ENCODE assay signal across 9 cellular contexts in genomic region chr19:9914315-9915207, GRCh38. TPM values are rescaled to one million over a fixed set of nuclear protein-coding genes. Genes with fewer than 3 reads are reported as not detected.
A peak's percentile ranks its signal among the peaks of the same experiment; 100 is the strongest.
DNase-seq lines count a peak whose midpoint lies in the region; ATAC-seq and TF ChIP-seq lines count a peak whose summit lies in the region.
"Had no signal": no experiment of that assay in that cellular context is flagged by ENCODE, and none has a peak within 500 bp of the region (broad histone marks: within the 10 kb centered on the region; RNA-seq: fewer than 3 reads in every experiment).

No MANE protein-coding gene starts in this region.

- no peak for ATAC-seq in HG03025 (IDR thresholded peaks at IDR 0.05; ENCODE audit: low FRiP score, unreplicated experiment)

- 0 out of 2 replicates have a peak overlapping the region, but pooled peaks have one; percentile 48 for H3K27ac ChIP-seq in HUES6 (ENCODE audit: low read depth, low read length)
- H3K27ac ChIP-seq in subcutaneous abdominal adipose tissue (ENCODE audit: low read depth, low read length): peak overlapping the region; percentile 6
- H3K27ac ChIP-seq: neutrophil had no signal

- H3K9me3 ChIP-seq in HUES6 (ENCODE audit: control insufficient read depth, insufficient read depth, low read depth, low read length) (no peaks in the 10 kb centered on the region), subcutaneous abdominal adipose tissue (ENCODE audit: control insufficient read depth in 5 of 5, low read length in 5 of 5) (no peaks in the 10 kb centered on the region)
- H3K9me3 ChIP-seq: neutrophil had no signal

- no peaks in the 10 kb centered on the region for H3K36me3 ChIP-seq in HUES6 (ENCODE audit: control insufficient read depth, insufficient read depth, low read length)
- no peaks in the 10 kb centered on the region for H3K36me3 ChIP-seq in subcutaneous abdominal adipose tissue (ENCODE audit: control insufficient read depth in 5 of 5, insufficient read depth in 5 of 5, low read length in 5 of 5)
- H3K36me3 ChIP-seq: neutrophil had no signal

- H3K4me1 ChIP-seq in HUES6 (ENCODE audit: control insufficient read depth, insufficient read depth, low read length) (peaks cover 22% of the 10 kb centered on the region), subcutaneous abdominal adipose tissue (ENCODE audit: control insufficient read depth in 5 of 5, insufficient read depth in 5 of 5, low read length in 5 of 5) (peaks cover 0 to 34% (median 24%) of the 10 kb centered on the region in 5 donors)

- H3K27me3 ChIP-seq in HUES6 (ENCODE audit: control insufficient read depth, insufficient read depth, low read length): peaks cover 25% of the 10 kb centered on the region
- no peaks in the 10 kb centered on the region for H3K27me3 ChIP-seq in subcutaneous abdominal adipose tissue (ENCODE audit: control insufficient read depth in 5 of 5, insufficient read depth in 4 of 5, low read length in 5 of 5)

- H3K9ac ChIP-seq in HUES6 (ENCODE audit: low read length) (peak overlapping the region; percentile 68), subcutaneous abdominal adipose tissue (ENCODE audit: low read length in 5 of 5) (peak overlapping the region in 4 of 5 donors; percentile 76 to 88 (median 84))

- H3K4me3 ChIP-seq in HUES6 (ENCODE audit: low read depth, low read length): peak overlapping the region; percentile 70
- peak overlapping the region; percentile 63 for H3K4me3 ChIP-seq in fibroblast of villous mesenchyme (ENCODE audit: low read depth, low read length)
- peak overlapping the region; percentile 64 to 78 (median 73) for H3K4me3 ChIP-seq in subcutaneous abdominal adipose tissue (ENCODE audit: low read depth in 1 of 5, low read length in 5 of 5)

- peak; percentile 95 for DNase-seq in Daoy (ENCODE audit: low read depth)
- DNase-seq in SHP77 (lab: John Stamatoyannopoulos, UW): peak; percentile 54 to 80
- DNase-seq in activated T-helper 9 cell treated with anti-CD3 and anti-CD28 coated beads, Interleukin-2, amount 50 U/mL, for 16 hours (ENCODE audit: low read depth): peak; percentile 75
- DNase-seq in fibroblast of villous mesenchyme (ENCODE audit: low read depth): peak; percentile 85
- DNase-seq in occipital lobe (lab: John Stamatoyannopoulos, UW): peak; percentile 51

- TF ChIP-seq CTCF in fibroblast of villous mesenchyme (IDR thresholded peaks at IDR 0.05; ENCODE audit: insufficient read depth, low read depth, low read length): peak; percentile 52

RNA-seq across cellular contexts. Expression of gene OLFM2, which starts 21.8 kb away (rescaled TPM):
- 8.2 and 15.7 TPM in 2 replicates for total RNA-seq in Daoy (2014; rRNA removed; shearing (Covaris generic))
- total RNA-seq in fibroblast of villous mesenchyme: 0.43 and 1.3 TPM in 2 replicates
- 121 TPM for total RNA-seq in occipital lobe
